ENCODE assay signal across 1 cellular context in genomic region chr21:45457161-45457831, GRCh38.
TF ChIP-seq lines count a peak whose summit lies in the region.

No MANE protein-coding gene starts in this region.

TF ChIP-seq in HepG2, 621 proteins besides CTCF, POLR2A, EP300 and RAD21:
- TF ChIP-seq ZBTB37 (CRISPR knock-in tag; IDR thresholded peaks at IDR 0.05), result no peak
- peak; percentile 70 for TF ChIP-seq AGO2 (optimal IDR thresholded peaks at IDR 0.05; ENCODE audit: low read depth, low read length)
- no peak for TF ChIP-seq PRMT3 (CRISPR knock-in tag; IDR thresholded peaks at IDR 0.05; ENCODE audit: borderline replicate concordance, low read depth)
- no peak for TF ChIP-seq PATZ1 (CRISPR knock-in tag; IDR thresholded peaks at IDR 0.05)
- TF ChIP-seq ZNF142 (CRISPR knock-in tag; IDR thresholded peaks at IDR 0.05), result no peak
- TF ChIP-seq KAT2B (IDR thresholded peaks at IDR 0.05; ENCODE audit: borderline replicate concordance, low read depth, low read length), result no peak
- TF ChIP-seq MEF2D (CRISPR knock-in tag; IDR thresholded peaks at IDR 0.05), result no peak
- no peak for TF ChIP-seq HBP1 (CRISPR knock-in tag; IDR thresholded peaks at IDR 0.05; ENCODE audit: low read depth)
- peak; percentile 48 for TF ChIP-seq RBM22 (optimal IDR thresholded peaks at IDR 0.05; ENCODE audit: low read length)
- TF ChIP-seq ZNF263 (CRISPR knock-in tag; IDR thresholded peaks at IDR 0.05), result peak; percentile 70; the same call in 1 of the 2 replicates
